Comparison of ENCODE assay signal across 17 cellular contexts in the genomic region with DNA sequence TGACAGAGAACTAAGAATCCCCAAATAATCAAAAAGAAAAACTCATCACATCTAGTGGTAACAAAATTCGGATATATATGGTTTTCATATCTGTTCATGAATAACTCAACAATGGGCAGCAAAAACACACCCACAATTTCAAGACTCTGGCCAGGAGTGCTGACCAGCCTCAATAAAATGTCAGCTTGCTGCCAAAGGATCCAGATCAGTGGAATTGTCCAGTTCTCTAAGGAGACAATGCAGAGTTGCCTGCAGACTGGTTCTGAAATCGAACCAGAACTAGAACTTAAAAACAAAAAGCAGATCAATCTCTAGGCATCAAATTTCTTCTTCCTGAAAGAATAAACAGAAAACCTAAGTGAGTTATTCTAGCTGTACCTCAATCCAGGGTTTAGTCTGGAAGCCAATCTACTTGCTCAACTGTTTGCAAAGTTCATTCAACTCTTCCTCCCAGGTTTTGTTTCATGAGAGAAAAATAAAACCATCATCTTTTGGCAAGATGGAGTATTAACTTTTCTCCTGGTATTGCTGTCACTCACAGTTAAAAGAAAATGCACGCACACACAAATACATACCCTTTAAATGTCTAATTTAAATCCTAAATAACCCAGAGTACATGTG.
A peak's percentile ranks its signal among the peaks of the same experiment; 100 is the strongest.
DNase-seq lines count a peak whose midpoint lies in the region; ATAC-seq, FAIRE-seq and TF ChIP-seq lines count a peak whose summit lies in the region.
"Had no signal": no experiment of that assay in that cellular context is flagged by ENCODE, and none has a peak within 500 bp of the region (broad histone marks: within the 10 kb centered on the region; RNA-seq: fewer than 3 reads in every experiment).

No MANE protein-coding gene starts in this region.

- H3K4me3 Mint-ChIP-seq in WTC11 = no peak overlapping the region
- H3K4me3 Mint-ChIP-seq: activated CD4-positive, alpha-beta T cell treated with anti-CD3 and anti-CD28 coated beads, Interleukin-2, amount 10 ng/mL, durations not matched to agents 7 days and 5 days had no signal

- H3K27me3 Mint-ChIP-seq in WTC11 (ENCODE audit: low read depth) = no peaks in the 10 kb centered on the region

- TSS peak; percentile 6 for BruUV-seq in HepG2 (replicated peaks; lab: Mats Ljungman, UMichigan)

- no peaks in the 10 kb centered on the region for H3K36me3 ChIP-seq in bronchial epithelial cell (ENCODE audit: control insufficient read depth, insufficient read depth, low read length)
- H3K36me3 ChIP-seq in HepG2 (replicated peaks in 1 of 2; ENCODE audit: control insufficient read depth in 1 of 2, insufficient read depth in 2 of 2, low read length in 2 of 2) = peaks cover 3 to 25% of the 10 kb centered on the region in 2 experiments; a peak in 3 of 5 replicates
- H3K36me3 ChIP-seq: left ventricle myocardium inferior had no signal

- no peak overlapping the region for H3K27ac ChIP-seq in HepG2 (ENCODE audit: extremely low read length, insufficient read depth, low read length)
- H3K27ac ChIP-seq: A549, left ventricle myocardium inferior had no signal

- TF ChIP-seq EP300 in HepG2 (IDR thresholded peaks at IDR 0.05; ENCODE audit: low read depth in 2 of 2, low read length in 2 of 2) (no peak), HepG2 (CRISPR knock-in tag; IDR thresholded peaks at IDR 0.05; ENCODE audit: borderline replicate concordance) (no peak)

- H3K4me3 ChIP-seq in LNCaP clone FGC (ENCODE audit: low read depth, low read length) = no peak overlapping the region
- no peak overlapping the region for H3K4me3 ChIP-seq in bronchial epithelial cell (ENCODE audit: low read depth, low read length)
- no peak overlapping the region for H3K4me3 ChIP-seq in HepG2 (replicated peaks in 1 of 3; ENCODE audit: insufficient read depth in 1 of 3, low read depth in 2 of 3, low read length in 3 of 3)
- H3K4me3 ChIP-seq: A549, left ventricle myocardium inferior had no signal

- TF ChIP-seq CTCF in LNCaP clone FGC (IDR thresholded peaks at IDR 0.05; ENCODE audit: control insufficient read depth, extremely low read depth, insufficient read depth) (no peak), bronchial epithelial cell (IDR thresholded peaks at IDR 0.05; ENCODE audit: insufficient read depth, low read length, severe bottlenecking) (no peak), HepG2 (CRISPR knock-in tag; IDR thresholded peaks at IDR 0.05) (no peak), WTC11 (IDR thresholded peaks at IDR 0.05) (no peak)

- no peaks in the 10 kb centered on the region for H3K9me3 Mint-ChIP-seq in WTC11
- H3K9me3 Mint-ChIP-seq: activated CD4-positive, alpha-beta T cell treated with anti-CD3 and anti-CD28 coated beads, Interleukin-2, amount 10 ng/mL, durations not matched to agents 7 days and 5 days had no signal

- H3K4me2 ChIP-seq in HepG2 (ENCODE audit: low read depth, low read length) = no peak overlapping the region
- H3K4me2 ChIP-seq: A549 had no signal

- H3K27me3 ChIP-seq in bronchial epithelial cell (ENCODE audit: control insufficient read depth, insufficient read depth, low read length) = no peaks in the 10 kb centered on the region
- no peaks in the 10 kb centered on the region for H3K27me3 ChIP-seq in HepG2 (ENCODE audit: control insufficient read depth in 1 of 2, insufficient read depth in 2 of 2, low read length in 2 of 2)

- no peaks in the 10 kb centered on the region for H3K79me2 ChIP-seq in HepG2 (ENCODE audit: insufficient read depth, low read length)

- CTCF ChIA-PET in HepG2 (lab: Yijun Ruan, JAX; ENCODE audit: low intra/inter-chr PET ratio, low total read pairs) = no interaction called here
- CTCF ChIA-PET in WTC11 (lab: Charles Lee) = interaction anchor here (2.1 kb wide), 1 partner anchor 13 kb away, joined by 12 read pairs; no protein-coding TSS in a partner anchor

- H3K9ac ChIP-seq in HepG2 (ENCODE audit: insufficient read depth, low read depth, low read length) = no peak overlapping the region

- no peak for TF ChIP-seq RAD21 in HepG2 (CRISPR knock-in tag; IDR thresholded peaks at IDR 0.05)

- peaks cover 5% of the 10 kb centered on the region for H3K4me1 Mint-ChIP-seq in WTC11
- H3K4me1 Mint-ChIP-seq: activated CD4-positive, alpha-beta T cell treated with anti-CD3 and anti-CD28 coated beads, Interleukin-2, amount 10 ng/mL, durations not matched to agents 7 days and 5 days had no signal

- FAIRE-seq in bronchial epithelial cell (lab: Jason Lieb, UNC) (no peak), HepG2 (lab: Jason Lieb, UNC) (no peak)

- 56% methylated on average over 3 of the region's 3 CpGs for WGBS in HepG2 (ENCODE audit: low lambda C conversion rate)

- H3K9me3 ChIP-seq in HepG2 (ENCODE audit: low read length) = no peaks in the 10 kb centered on the region
- H3K9me3 ChIP-seq: A549, left ventricle myocardium inferior had no signal

- H3K36me3 Mint-ChIP-seq in WTC11 = peaks cover 12% of the 10 kb centered on the region

- DNase-seq in AG08395 (ENCODE audit: low spot score) = peak; percentile 59
- peak; percentile 10 for DNase-seq in LNCaP clone FGC (ENCODE audit: low read depth)
- peak; percentile 29 for DNase-seq in bronchial epithelial cell (ENCODE audit: low read depth)
- no peak for DNase-seq in HepG2 (ENCODE audit: low spot score)
- no peak for DNase-seq in WTC11 (ENCODE audit: low spot score)
- no peak for DNase-seq in HT-29 (ENCODE audit: low spot score)
- no peak for DNase-seq in NCI-H524 (lab: John Stamatoyannopoulos, UW)
- DNase-seq: activated CD4-positive, alpha-beta T cell treated with anti-CD3 and anti-CD28 coated beads, Interleukin-2, amount 10 ng/mL, durations not matched to agents 7 days and 5 days; foreskin melanocyte; GOT3; left ventricle myocardium inferior; NCI-H187; NCI-H510A; OCI-M1; stimulated activated naive CD8-positive, alpha-beta T cell treated with anti-CD3 and anti-CD28 coated beads, Interleukin-15, Interleukin-2, amounts not matched to agents 100 U/mL and 50 U/mL, for 24 hours had no signal

- H3K27ac Mint-ChIP-seq in WTC11 = no peak overlapping the region
- H3K27ac Mint-ChIP-seq: activated CD4-positive, alpha-beta T cell treated with anti-CD3 and anti-CD28 coated beads, Interleukin-2, amount 10 ng/mL, durations not matched to agents 7 days and 5 days had no signal

- POLR2A ChIA-PET in HepG2 (lab: Yijun Ruan, JAX) = interaction anchor here (1.6 kb wide), 1 partner anchor 67 kb away, joined by 5 read pairs; no protein-coding TSS in a partner anchor
- POLR2A ChIA-PET in WTC11 (lab: Charles Lee) = no interaction called here

- no peak for TF ChIP-seq POLR2A in HepG2 (IDR thresholded peaks at IDR 0.05; ENCODE audit: insufficient read depth in 1 of 2, low read depth in 2 of 2, low read length in 2 of 2)

- no peak overlapping the region for H2AFZ ChIP-seq in HepG2 (ENCODE audit: low read length)

- intact Hi-C loops in HepG2 (cut with micrococcal nuclease; ENCODE audit: unreplicated experiment) = no loop called here

- in situ Hi-C loops in HepG2 (cut with HindIII; ENCODE audit: extremely low pct_ligation_motif_present, low pct_unique_long_range_greater_than_20kb) = no loop called here

- no peak; the same call in 2 of the 3 replicates for ATAC-seq in HepG2
- no peak for ATAC-seq in WTC11
- ATAC-seq in GM21390 (IDR thresholded peaks at IDR 0.05; ENCODE audit: unreplicated experiment) = no peak
- ATAC-seq: A549; stimulated activated naive CD8-positive, alpha-beta T cell treated with anti-CD3 and anti-CD28 coated beads, Interleukin-15, Interleukin-2, amounts not matched to agents 100 U/mL and 50 U/mL, for 24 hours had no signal

- no peaks in the 10 kb centered on the region for H4K20me1 ChIP-seq in HepG2 (ENCODE audit: insufficient read depth, low read length)

- H3K4me1 ChIP-seq in HepG2 (ENCODE audit: insufficient read depth, low read length) = peaks cover 26% of the 10 kb centered on the region

TF ChIP-seq in HepG2, 621 proteins besides CTCF, POLR2A, EP300 and RAD21 (continues in another document):
- TF ChIP-seq GLI4 (CRISPR knock-in tag; IDR thresholded peaks at IDR 0.05; ENCODE audit: borderline replicate concordance) = no peak
- TF ChIP-seq, protein P1, sequence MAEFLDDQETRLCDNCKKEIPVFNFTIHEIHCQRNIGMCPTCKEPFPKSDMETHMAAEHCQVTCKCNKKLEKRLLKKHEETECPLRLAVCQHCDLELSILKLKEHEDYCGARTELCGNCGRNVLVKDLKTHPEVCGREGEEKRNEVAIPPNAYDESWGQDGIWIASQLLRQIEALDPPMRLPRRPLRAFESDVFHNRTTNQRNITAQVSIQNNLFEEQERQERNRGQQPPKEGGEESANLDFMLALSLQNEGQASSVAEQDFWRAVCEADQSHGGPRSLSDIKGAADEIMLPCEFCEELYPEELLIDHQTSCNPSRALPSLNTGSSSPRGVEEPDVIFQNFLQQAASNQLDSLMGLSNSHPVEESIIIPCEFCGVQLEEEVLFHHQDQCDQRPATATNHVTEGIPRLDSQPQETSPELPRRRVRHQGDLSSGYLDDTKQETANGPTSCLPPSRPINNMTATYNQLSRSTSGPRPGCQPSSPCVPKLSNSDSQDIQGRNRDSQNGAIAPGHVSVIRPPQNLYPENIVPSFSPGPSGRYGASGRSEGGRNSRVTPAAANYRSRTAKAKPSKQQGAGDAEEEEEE (CRISPR knock-in tag; IDR thresholded peaks at IDR 0.05; ENCODE audit: borderline replicate concordance) = no peak

TF ChIP-seq in WTC11, 78 proteins besides CTCF, POLR2A, EP300 and RAD21 (continues in another document):
- TF ChIP-seq, protein P2, sequence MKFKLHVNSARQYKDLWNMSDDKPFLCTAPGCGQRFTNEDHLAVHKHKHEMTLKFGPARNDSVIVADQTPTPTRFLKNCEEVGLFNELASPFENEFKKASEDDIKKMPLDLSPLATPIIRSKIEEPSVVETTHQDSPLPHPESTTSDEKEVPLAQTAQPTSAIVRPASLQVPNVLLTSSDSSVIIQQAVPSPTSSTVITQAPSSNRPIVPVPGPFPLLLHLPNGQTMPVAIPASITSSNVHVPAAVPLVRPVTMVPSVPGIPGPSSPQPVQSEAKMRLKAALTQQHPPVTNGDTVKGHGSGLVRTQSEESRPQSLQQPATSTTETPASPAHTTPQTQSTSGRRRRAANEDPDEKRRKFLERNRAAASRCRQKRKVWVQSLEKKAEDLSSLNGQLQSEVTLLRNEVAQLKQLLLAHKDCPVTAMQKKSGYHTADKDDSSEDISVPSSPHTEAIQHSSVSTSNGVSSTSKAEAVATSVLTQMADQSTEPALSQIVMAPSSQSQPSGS (CRISPR knock-in tag; IDR thresholded peaks at IDR 0.05; ENCODE audit: borderline replicate concordance, low read depth) = no peak

Comparison
In these comparisons a context has a peak if more than half of its experiments do, and no peak if none do; other contexts are left out.
1. DNase-seq: peak in AG08395 (single experiment), LNCaP clone FGC (single experiment) and bronchial epithelial cell (single experiment); none in HepG2 (single experiment), WTC11 (single experiment), HT-29 (single experiment) and NCI-H524 (0 of 2).